ENCODE assay signal across 14 cellular contexts in the genomic region with DNA sequence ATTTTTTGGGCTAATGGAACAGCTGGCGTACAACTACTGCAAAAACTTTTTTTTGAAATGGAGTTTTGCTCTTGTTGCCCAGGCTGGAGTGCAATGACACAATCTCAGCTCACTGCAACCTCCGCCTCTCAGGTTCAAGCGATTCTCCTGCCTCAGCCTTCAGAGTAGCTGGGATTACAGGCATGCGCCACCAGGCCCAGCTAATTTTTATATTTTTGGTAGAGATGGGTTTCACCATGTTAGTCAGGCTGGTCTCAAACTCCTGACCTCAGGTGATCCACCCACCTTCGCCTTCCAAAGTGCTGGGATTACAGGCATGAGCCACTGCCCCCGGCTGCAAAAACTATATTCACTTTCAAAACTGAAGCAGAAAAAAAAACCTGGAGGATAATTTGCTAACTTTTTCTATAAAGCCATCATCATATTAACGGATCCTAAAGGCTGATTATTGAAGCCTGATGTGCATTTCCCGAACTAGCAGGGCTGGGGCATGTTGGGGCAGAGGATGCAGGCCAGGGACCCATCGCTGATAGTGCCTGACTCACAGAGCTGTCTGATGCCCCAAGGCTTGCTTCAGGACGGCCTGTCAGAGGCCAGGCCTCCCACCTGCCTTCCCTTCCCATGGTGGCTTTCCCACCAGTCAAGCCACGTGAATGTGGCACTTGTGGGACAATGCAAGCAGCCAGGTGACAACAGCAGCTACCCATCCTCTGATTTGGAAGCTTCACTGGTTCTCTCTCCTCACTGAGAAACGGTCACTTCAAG. TPM values are rescaled to one million over a fixed set of nuclear protein-coding genes. Genes with fewer than 3 reads are reported as not detected.
A peak's percentile ranks its signal among the peaks of the same experiment; 100 is the strongest.
DNase-seq lines count a peak whose midpoint lies in the region; ATAC-seq, FAIRE-seq and TF ChIP-seq lines count a peak whose summit lies in the region.
"Not testable (repeated sequence)": the region's sequence is repeated elsewhere in the genome, so short reads cannot be mapped to it uniquely, and the experiment has no call there.
"Had no signal": no experiment of that assay in that cellular context is flagged by ENCODE, and none has a peak within 500 bp of the region (broad histone marks: within the 10 kb centered on the region; RNA-seq: fewer than 3 reads in every experiment).

No MANE protein-coding gene starts in this region.

- not testable (repeated sequence) for H3K27me3 ChIP-seq in CD8-positive, alpha-beta memory T cell (ENCODE audit: insufficient read depth, low read length, poor library complexity, severe bottlenecking); small intestine (ENCODE audit: control insufficient read depth in 2 of 2, insufficient read depth in 2 of 2, low read length in 2 of 2); tibial artery

- not testable (repeated sequence) for H3K9me3 Mint-ChIP-seq in CD8-positive, alpha-beta memory T cell; WTC11; activated naive CD8-positive, alpha-beta T cell (ENCODE audit: low read depth)

- H3K36me3 Mint-ChIP-seq in CD8-positive, alpha-beta memory T cell, result peaks cover 49 to 87% (median 53%) of the 10 kb centered on the region in 3 donors
- peaks cover 31% of the 10 kb centered on the region for H3K36me3 Mint-ChIP-seq in WTC11
- peaks cover 30% of the 10 kb centered on the region for H3K36me3 Mint-ChIP-seq in activated naive CD8-positive, alpha-beta T cell

- intact Hi-C loops in tibial artery (cut with DNase I; ENCODE audit: low total_unique reads), result not testable (repeated sequence)

- H3K27ac ChIP-seq in CD8-positive, alpha-beta memory T cell (ENCODE audit: low read depth, low read length); tibial artery: not testable (repeated sequence)
- H3K27ac ChIP-seq in epithelial cell of prostate (peak overlapping the region; percentile 12), small intestine (ENCODE audit: low read depth in 1 of 2, low read length in 1 of 2) (peak overlapping the region; percentile 16 to 69)

- H3K36me3 ChIP-seq in CD8-positive, alpha-beta memory T cell (ENCODE audit: insufficient read depth, low read length), result peaks cover 72% of the 10 kb centered on the region
- H3K36me3 ChIP-seq in small intestine (ENCODE audit: control insufficient read depth in 2 of 2, insufficient read depth in 2 of 2, low read length in 2 of 2), result peaks cover 22 to 32% of the 10 kb centered on the region in 2 donors
- H3K36me3 ChIP-seq in tibial artery, result peaks cover 11 to 68% (median 58%) of the 10 kb centered on the region in 3 donors

- H3K4me3 ChIP-seq in CD8-positive, alpha-beta memory T cell (ENCODE audit: low read length); small intestine (ENCODE audit: low read depth in 1 of 2, low read length in 2 of 2); tibial artery: not testable (repeated sequence)

- H3K27ac Mint-ChIP-seq in CD8-positive, alpha-beta memory T cell, result peak overlapping the region; percentile 78 to 100 (median 95)
- H3K27ac Mint-ChIP-seq in WTC11, result not testable (repeated sequence)
- peak overlapping the region; percentile 97 for H3K27ac Mint-ChIP-seq in activated naive CD8-positive, alpha-beta T cell

- H3K4me1 ChIP-seq in CD8-positive, alpha-beta memory T cell (ENCODE audit: insufficient read depth, low read length), result peaks cover 70% of the 10 kb centered on the region
- H3K4me1 ChIP-seq in small intestine (ENCODE audit: control insufficient read depth in 2 of 2, insufficient read depth in 1 of 2, low read depth in 1 of 2, low read length in 1 of 2), result not testable (repeated sequence)
- peaks cover 0 to 23% (median 17%) of the 10 kb centered on the region in 4 donors for H3K4me1 ChIP-seq in tibial artery

- WGBS in small intestine, 3 donors, result 72 to 79% (median 75%) methylated on average over 12 of the region's 12 CpGs

- POLR2A ChIA-PET in CD8-positive, alpha-beta memory T cell (lab: Charles Lee), result interaction anchor here (1.3 to 7.3 kb wide), 5 partner anchors 11 to 74 kb away, joined by 3 to 85 read pairs (median 14); no protein-coding TSS in a partner anchor
- POLR2A ChIA-PET in WTC11 (lab: Charles Lee), result not testable (repeated sequence)

- peaks cover 0 to 15% of the 10 kb centered on the region in 2 donors for H3K27me3 Mint-ChIP-seq in CD8-positive, alpha-beta memory T cell
- not testable (repeated sequence) for H3K27me3 Mint-ChIP-seq in WTC11 (ENCODE audit: low read depth); activated naive CD8-positive, alpha-beta T cell

- peak overlapping the region; percentile 67 to 99 (median 95) for H3K4me3 Mint-ChIP-seq in CD8-positive, alpha-beta memory T cell
- not testable (repeated sequence) for H3K4me3 Mint-ChIP-seq in WTC11
- peak overlapping the region; percentile 97 for H3K4me3 Mint-ChIP-seq in activated naive CD8-positive, alpha-beta T cell

- not testable (repeated sequence) for FAIRE-seq in small intestine (lab: Jason Lieb, UNC)

- CTCF ChIA-PET in CD8-positive, alpha-beta memory T cell (lab: Charles Lee), result interaction anchor here (1.1 to 14.5 kb wide), 9 partner anchors 8 to 74 kb away, joined by 3 to 222 read pairs (median 5); no protein-coding TSS in a partner anchor
- CTCF ChIA-PET in WTC11 (lab: Charles Lee), result interaction anchor here (0.8 kb wide), 1 partner anchor 11 kb away, joined by 3 read pairs; no protein-coding TSS in a partner anchor

- TF ChIP-seq CTCF in WTC11 (IDR thresholded peaks at IDR 0.05); tibial artery (IDR thresholded peaks at IDR 0.05): not testable (repeated sequence)

- peaks cover 70 to 84% (median 71%) of the 10 kb centered on the region in 3 donors for H3K4me1 Mint-ChIP-seq in CD8-positive, alpha-beta memory T cell
- peaks cover 11% of the 10 kb centered on the region for H3K4me1 Mint-ChIP-seq in WTC11
- H3K4me1 Mint-ChIP-seq in activated naive CD8-positive, alpha-beta T cell (ENCODE audit: low read depth), result peaks cover 58% of the 10 kb centered on the region

- DNase-seq in CD8-positive, alpha-beta memory T cell, result peak in 2 of 5 donors; percentile 10 to 44
- DNase-seq in WTC11 (ENCODE audit: low spot score) (peak; percentile 3), mesenteric fat pad (ENCODE audit: low spot score) (peak; percentile 82), tibial artery (peak; percentile 12 to 58)
- DNase-seq in activated T-cell treated with anti-CD3 and anti-CD28 coated beads, Interleukin-2, amount 50 U/mL, for 1 hour, result peak; percentile 21
- DNase-seq in epithelial cell of prostate (ENCODE audit: low read depth, low spot score); small intestine: not testable (repeated sequence)

- not testable (repeated sequence) for ATAC-seq in WTC11

- not testable (repeated sequence) for H3K9me3 ChIP-seq in CD8-positive, alpha-beta memory T cell (ENCODE audit: low read length); small intestine (ENCODE audit: control insufficient read depth, low read depth); tibial artery

RNA-seq across cellular contexts. Expression of a gene that starts 5.5 kb away (rescaled TPM):
- total RNA-seq in CD8-positive, alpha-beta memory T cell, result 100 to 1,000 TPM; 115 to 121 TPM
- polyA plus RNA-seq in CD8-positive, alpha-beta memory T cell, result 204 TPM
- total RNA-seq in WTC11 (2021) (8.8 to 9.8 TPM (median 9.4 TPM) in 3 replicates), mesenteric fat pad (61.1 TPM)
- polyA plus RNA-seq in small intestine, result 10 to 100 TPM; 51.7 to 64.1 (median 54.0) TPM

RNA-seq across cellular contexts. Expression of a gene that starts 58.3 kb away (rescaled TPM):
- 10 to 100 TPM; 83.0 to 84.3 TPM for total RNA-seq in CD8-positive, alpha-beta memory T cell
- polyA plus RNA-seq in CD8-positive, alpha-beta memory T cell, result not detected
- total RNA-seq in WTC11 (2021) (not detected in 3 replicates), mesenteric fat pad (not detected)
- polyA plus RNA-seq in small intestine, result not detected
- total RNA-seq: G401, IMR-90, left ventricle myocardium superior, osteocyte, right lobe of liver, SJSA1 had no signal
- polyA plus RNA-seq: IMR-90 had no signal

Comparison
In these comparisons a context has a peak if more than half of its experiments do, and no peak if none do; other contexts are left out.
1. RNA of a gene that starts 58.3 kb away (total RNA-seq): 83.0 to 84.3 TPM in CD8-positive, alpha-beta memory T cell; not detected in WTC11 and not detected in mesenteric fat pad (single experiment); every median in the first group is over 10 times any median in the second.